ENCODE assay signal across 7 cellular contexts in the genomic region with DNA sequence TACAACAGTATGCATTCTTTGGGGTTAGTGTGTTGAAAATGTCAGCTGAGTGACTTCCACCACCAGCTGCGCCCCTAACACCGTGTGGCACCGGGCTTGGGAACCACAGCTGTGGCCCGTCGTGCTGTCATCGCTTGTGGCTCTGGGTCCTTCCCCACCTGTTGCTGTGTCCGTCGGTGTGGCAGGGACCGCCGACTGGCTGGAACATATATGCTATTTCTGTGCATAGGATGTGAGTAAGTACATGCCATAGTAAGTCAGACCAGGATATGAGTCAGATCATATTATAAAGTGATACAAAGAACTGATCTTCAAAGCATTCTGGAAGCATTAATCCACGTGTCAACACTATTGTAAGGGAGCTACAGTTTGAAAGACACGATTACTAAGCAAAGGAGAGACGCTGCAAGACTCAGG. TPM values are rescaled to one million over a fixed set of nuclear protein-coding genes. Genes with fewer than 3 reads are reported as not detected.
A peak's percentile ranks its signal among the peaks of the same experiment; 100 is the strongest.
DNase-seq lines count a peak whose midpoint lies in the region; ATAC-seq and TF ChIP-seq lines count a peak whose summit lies in the region.

No MANE protein-coding gene starts in this region.

- peak overlapping the region; percentile 49 for H3K4me2 ChIP-seq in PC-3 (ENCODE audit: low read length)

- DNase-seq in PC-3, result peak; percentile 98
- DNase-seq in activated T-helper 1 cell treated with Interleukin-2 at 50 U/mL for 16 hours (ENCODE audit: low read depth), result peak; percentile 13
- DNase-seq in heart right ventricle, result no peak
- peak; percentile 62 for DNase-seq in stimulated activated naive CD8-positive, alpha-beta T cell treated with anti-CD3 and anti-CD28 coated beads, Interleukin-15, Interleukin-2, amounts not matched to agents 100 U/mL and 50 U/mL, for 24 hours
- DNase-seq in GDM1 (lab: John Stamatoyannopoulos, UW), result no peak
- no peak for DNase-seq in NCI-H526 (lab: John Stamatoyannopoulos, UW)
- no peak for DNase-seq in esophagus muscularis mucosa (ENCODE audit: extremely low spot score)

- CTCF ChIA-PET in PC-3 (lab: Charles Lee), result interaction anchor here (0.5 to 0.6 kb wide), 3 partner anchors 21 to 117 kb away, joined by 3 to 4 read pairs (median 3); no protein-coding TSS in a partner anchor

- intact Hi-C loops in PC-3 (cut with micrococcal nuclease) (no loop called here), heart right ventricle (cut with DNase I) (no loop called here), esophagus muscularis mucosa (cut with DNase I) (no loop called here)

- no peak overlapping the region for H2AFZ ChIP-seq in PC-3 (ENCODE audit: low read length)

- BruUV-seq in PC-3 (replicated peaks; lab: Mats Ljungman, UMichigan), result no TSS peak

- no peak for TF ChIP-seq CTCF in PC-3 (conservative IDR thresholded peaks at IDR 0.05; ENCODE audit: low read depth, low read length)
- no peak for TF ChIP-seq CTCF in heart right ventricle (IDR thresholded peaks at IDR 0.05)
- TF ChIP-seq CTCF in esophagus muscularis mucosa (IDR thresholded peaks at IDR 0.05), result no peak

- peaks cover 7% of the 10 kb centered on the region for H3F3A ChIP-seq in PC-3 (ENCODE audit: low read length, unreplicated experiment)

- H3K27me3 ChIP-seq in PC-3 (ENCODE audit: low read length) (no peaks in the 10 kb centered on the region), heart right ventricle (no peaks in the 10 kb centered on the region), esophagus muscularis mucosa (no peaks in the 10 kb centered on the region)

- H3K9me3 ChIP-seq in PC-3 (ENCODE audit: low read length) (no peaks in the 10 kb centered on the region), heart right ventricle (no peaks in the 10 kb centered on the region), esophagus muscularis mucosa (no peaks in the 10 kb centered on the region)

- WGBS in heart right ventricle, 2 donors, result 42 to 53% methylated on average over 13 of the region's 13 CpGs
- 50% methylated on average over 12 of the region's 13 CpGs for WGBS in esophagus muscularis mucosa

- H3K27ac ChIP-seq in PC-3 (ENCODE audit: low read length), result peak overlapping the region; percentile 95
- peak overlapping the region in 8 of 10 donors; percentile 30 to 89 (median 74) for H3K27ac ChIP-seq in heart right ventricle
- peak overlapping the region in 1 of 4 donors; percentile 2 for H3K27ac ChIP-seq in esophagus muscularis mucosa (replicated peaks in 1 of 4)

- POLR2A ChIA-PET in PC-3 (lab: Charles Lee; ENCODE audit: unreplicated experiment), result interaction anchor here (0.6 to 1.4 kb wide), 6 partner anchors 10 to 356 kb away, joined by 3 to 7 read pairs (median 6); a partner anchor contains a TSS

- H3K9me2 ChIP-seq in PC-3 (replicated peaks; ENCODE audit: low read length), result no peaks in the 10 kb centered on the region

- H4K20me1 ChIP-seq in PC-3 (ENCODE audit: low read length), result no peaks in the 10 kb centered on the region

- H3K4me3 ChIP-seq in PC-3 (ENCODE audit: low read length) (no peak overlapping the region), heart right ventricle (no peak overlapping the region), esophagus muscularis mucosa (no peak overlapping the region)

- no peak for TF ChIP-seq EP300 in esophagus muscularis mucosa (IDR thresholded peaks at IDR 0.05)

- ATAC-seq in PC-3, result peak; percentile 82
- peak in 1 of 8 donors; percentile 18 for ATAC-seq in heart right ventricle
- peak; percentile 82 for ATAC-seq in stimulated activated naive CD8-positive, alpha-beta T cell treated with anti-CD3 and anti-CD28 coated beads, Interleukin-15, Interleukin-2, amounts not matched to agents 100 U/mL and 50 U/mL, for 24 hours

- peaks cover 82% of the 10 kb centered on the region for H3K79me2 ChIP-seq in PC-3 (ENCODE audit: low read length)

- H3K36me3 ChIP-seq in PC-3 (ENCODE audit: low read depth, low read length) (peaks cover 52% of the 10 kb centered on the region), heart right ventricle (peaks cover 0 to 73% (median 15%) of the 10 kb centered on the region in 9 donors), esophagus muscularis mucosa (peaks cover 0 to 11% (median 4%) of the 10 kb centered on the region in 4 donors)

- no peak for TF ChIP-seq POLR2A in esophagus muscularis mucosa (IDR thresholded peaks at IDR 0.05; ENCODE audit: low read depth)

- peak overlapping the region; percentile 69 for H3K9ac ChIP-seq in PC-3 (ENCODE audit: low read length)

- H3K4me1 ChIP-seq in PC-3 (ENCODE audit: insufficient read depth, low read length) (peaks cover 64% of the 10 kb centered on the region), heart right ventricle (peaks cover 25 to 98% (median 87%) of the 10 kb centered on the region in 9 donors), esophagus muscularis mucosa (peaks cover 46 to 61% (median 48%) of the 10 kb centered on the region in 4 donors)

RNA-seq across cellular contexts. Expression of a gene that starts 31.9 kb away (rescaled TPM):
- 57.8 and 66.9 TPM in 2 replicates for total RNA-seq in PC-3 (2014; rRNA removed)
- 10 to 100 TPM; 29.8 to 62.7 (median 46.6) TPM for total RNA-seq in heart right ventricle
- 10 to 100 TPM; 23.4 to 24.2 TPM for polyA plus RNA-seq in heart right ventricle
- total RNA-seq in esophagus muscularis mucosa, result 10 to 100 TPM in 3 of 4 donors, 1 to 10 TPM in 1; 10.0 to 24.7 (median 21.7) TPM

RNA-seq across cellular contexts. Expression of a gene that starts 46.6 kb away (rescaled TPM):
- total RNA-seq in PC-3 (2014; rRNA removed) (0.84 and 0.98 TPM in 2 replicates), heart right ventricle (1 to 10 TPM; 1.6 to 5.9 (median 2.4) TPM), esophagus muscularis mucosa (1 to 10 TPM in 2 of 4 donors, under 1 TPM in 2; 0.17 to 1.2 (median 0.68) TPM)
- 1 to 10 TPM in 1 of 2 donors, under 1 TPM in 1; 0.94 to 8.7 TPM for polyA plus RNA-seq in heart right ventricle

Comparison
In these comparisons a context has a peak if more than half of its experiments do, and no peak if none do; other contexts are left out.
1. DNase-seq: peak in PC-3 (single experiment), activated T-helper 1 cell treated with Interleukin-2 at 50 U/mL for 16 hours (single experiment) and stimulated activated naive CD8-positive, alpha-beta T cell treated with anti-CD3 and anti-CD28 coated beads, Interleukin-15, Interleukin-2, amounts not matched to agents 100 U/mL and 50 U/mL, for 24 hours (single experiment); none in heart right ventricle (0 of 2), GDM1 (single experiment), NCI-H526 (0 of 2) and esophagus muscularis mucosa (single experiment).